19 cellular contexts compared by ENCODE assay signal in genomic region chr7:2076649-2077064, GRCh38.
"Had no signal": no experiment of that assay in that cellular context is flagged by ENCODE, and none has a peak within 500 bp of the region (broad histone marks: within the 10 kb centered on the region; RNA-seq: fewer than 3 reads in every experiment).

No MANE protein-coding gene starts in this region.

- H3K9ac ChIP-seq: parathyroid adenoma had no signal

- H3K27ac Mint-ChIP-seq: activated CD4-positive, alpha-beta memory T cell treated with anti-CD3 and anti-CD28 coated beads for 36 hours; activated CD4-positive, alpha-beta T cell treated with anti-CD3 and anti-CD28 coated beads for 36 hours had no signal

- ATAC-seq: activated CD4-positive, alpha-beta T cell treated with anti-CD3 and anti-CD28 coated beads for 36 hours; activated T-cell treated with anti-CD3 and anti-CD28 coated beads, Interleukin-2, amount 50 U/mL, for 4 hours; gastroesophageal sphincter; heart right ventricle; left colon had no signal

- H3K27me3 ChIP-seq: dorsolateral prefrontal cortex, gastroesophageal sphincter, heart right ventricle, neutrophil, thyroid gland had no signal

- H3K9me3 Mint-ChIP-seq: activated CD4-positive, alpha-beta memory T cell treated with anti-CD3 and anti-CD28 coated beads for 36 hours; activated naive CD4-positive, alpha-beta T cell treated with anti-CD3 and anti-CD28 coated beads, Interleukin-2, amount 50 U/mL, for 72 hours; activated T-cell treated with anti-CD3 and anti-CD28 coated beads, Interleukin-2, amount 50 U/mL, for 4 hours; endodermal cell; naive B cell had no signal

- H3K9me3 ChIP-seq: gastroesophageal sphincter, heart right ventricle, neutrophil, thyroid gland had no signal

- H3K36me3 ChIP-seq: neutrophil, thyroid gland, WERI-Rb-1 had no signal

- H3K36me3 Mint-ChIP-seq: activated CD4-positive, alpha-beta memory T cell treated with anti-CD3 and anti-CD28 coated beads for 36 hours; activated naive CD4-positive, alpha-beta T cell treated with anti-CD3 and anti-CD28 coated beads, Interleukin-2, amount 50 U/mL, for 72 hours had no signal

- H3K4me3 Mint-ChIP-seq: activated CD4-positive, alpha-beta memory T cell treated with anti-CD3 and anti-CD28 coated beads for 36 hours; activated CD4-positive, alpha-beta T cell treated with anti-CD3 and anti-CD28 coated beads for 36 hours; activated T-cell treated with anti-CD3 and anti-CD28 coated beads, Interleukin-2, amount 50 U/mL, for 4 hours; endodermal cell; naive B cell had no signal

- H3K27me3 Mint-ChIP-seq: activated CD4-positive, alpha-beta memory T cell treated with anti-CD3 and anti-CD28 coated beads for 36 hours; activated CD4-positive, alpha-beta T cell treated with anti-CD3 and anti-CD28 coated beads for 36 hours; naive B cell had no signal

- H3K27ac ChIP-seq: dorsolateral prefrontal cortex, gastroesophageal sphincter, heart right ventricle, neutrophil, parathyroid adenoma, thyroid gland, WERI-Rb-1 had no signal

- H2AFZ ChIP-seq: parathyroid adenoma had no signal

- H3K4me3 ChIP-seq: dorsolateral prefrontal cortex, gastroesophageal sphincter, heart right ventricle, lung, thyroid gland had no signal

- H3K4me1 ChIP-seq: gastroesophageal sphincter, heart right ventricle, parathyroid adenoma, thyroid gland had no signal

- DNase-seq: activated CD4-positive, alpha-beta memory T cell treated with anti-CD3 and anti-CD28 coated beads for 36 hours; activated CD4-positive, alpha-beta T cell treated with anti-CD3 and anti-CD28 coated beads for 36 hours; activated effector memory CD4-positive, alpha-beta T cell treated with Interleukin-2 at 50 U/mL for 16 hours; activated T-cell treated with anti-CD3 and anti-CD28 coated beads, Interleukin-2, amount 50 U/mL, for 4 hours; dorsolateral prefrontal cortex; endodermal cell; heart right ventricle; left colon; naive B cell; stimulated activated CD4-positive, alpha-beta T cell treated with anti-CD3 and anti-CD28 coated beads, Interleukin-12 subunit alpha, Interleukin-12 subunit beta, amount 100 ng/mL, for 4 hours; stimulated activated CD4-positive, alpha-beta T cell treated with anti-CD3 and anti-CD28 coated beads, Interleukin-2, amount 100 ng/mL, for 24 hours; T-helper 9 cell; thyroid gland; WERI-Rb-1 had no signal
